1 cellular context compared by ENCODE assay signal in genomic region chr4:48102303-48102702, GRCh38.
TF ChIP-seq lines count a peak whose summit lies in the region.

No MANE protein-coding gene starts in this region.

TF ChIP-seq in SK-N-SH, 30 proteins besides CTCF, POLR2A, EP300 and RAD21 (continued from another document):
- no peak for TF ChIP-seq GABPA (IDR thresholded peaks at IDR 0.05; ENCODE audit: low read depth)
- no peak for TF ChIP-seq REST (IDR thresholded peaks at IDR 0.05; ENCODE audit: low read depth, low read length)
